In the genomic region with DNA sequence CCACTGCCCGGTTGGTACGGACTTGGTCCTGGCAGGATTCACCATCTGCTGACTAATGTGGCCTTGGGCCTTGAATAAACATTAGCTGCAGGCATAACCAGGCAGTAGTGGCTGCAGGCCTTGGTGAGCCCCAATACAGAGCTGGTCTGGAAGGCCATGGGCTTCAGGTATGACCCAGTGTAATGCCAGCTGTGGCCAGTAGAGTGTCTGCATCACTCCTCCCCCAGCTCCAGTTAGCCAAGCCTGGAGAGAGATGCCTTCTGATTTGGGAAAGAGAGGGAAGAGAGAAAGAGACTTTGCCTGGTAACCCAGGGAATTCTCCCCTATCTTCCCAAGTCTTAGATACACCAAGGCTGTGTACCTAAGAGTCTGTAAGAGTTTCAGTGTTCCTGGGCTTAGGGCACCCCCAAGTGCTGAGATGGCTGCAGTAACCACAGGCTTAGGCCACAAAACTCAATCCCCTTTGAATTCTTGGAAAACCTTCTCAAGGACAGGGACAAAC, we compare ENCODE assay signal across 1 cellular context.
TF ChIP-seq lines count a peak whose summit lies in the region.

No MANE protein-coding gene starts in this region.

TF ChIP-seq in HepG2, 621 proteins besides CTCF, POLR2A, EP300 and RAD21 (continued from another document and continues in another):
- TF ChIP-seq, protein P1, sequence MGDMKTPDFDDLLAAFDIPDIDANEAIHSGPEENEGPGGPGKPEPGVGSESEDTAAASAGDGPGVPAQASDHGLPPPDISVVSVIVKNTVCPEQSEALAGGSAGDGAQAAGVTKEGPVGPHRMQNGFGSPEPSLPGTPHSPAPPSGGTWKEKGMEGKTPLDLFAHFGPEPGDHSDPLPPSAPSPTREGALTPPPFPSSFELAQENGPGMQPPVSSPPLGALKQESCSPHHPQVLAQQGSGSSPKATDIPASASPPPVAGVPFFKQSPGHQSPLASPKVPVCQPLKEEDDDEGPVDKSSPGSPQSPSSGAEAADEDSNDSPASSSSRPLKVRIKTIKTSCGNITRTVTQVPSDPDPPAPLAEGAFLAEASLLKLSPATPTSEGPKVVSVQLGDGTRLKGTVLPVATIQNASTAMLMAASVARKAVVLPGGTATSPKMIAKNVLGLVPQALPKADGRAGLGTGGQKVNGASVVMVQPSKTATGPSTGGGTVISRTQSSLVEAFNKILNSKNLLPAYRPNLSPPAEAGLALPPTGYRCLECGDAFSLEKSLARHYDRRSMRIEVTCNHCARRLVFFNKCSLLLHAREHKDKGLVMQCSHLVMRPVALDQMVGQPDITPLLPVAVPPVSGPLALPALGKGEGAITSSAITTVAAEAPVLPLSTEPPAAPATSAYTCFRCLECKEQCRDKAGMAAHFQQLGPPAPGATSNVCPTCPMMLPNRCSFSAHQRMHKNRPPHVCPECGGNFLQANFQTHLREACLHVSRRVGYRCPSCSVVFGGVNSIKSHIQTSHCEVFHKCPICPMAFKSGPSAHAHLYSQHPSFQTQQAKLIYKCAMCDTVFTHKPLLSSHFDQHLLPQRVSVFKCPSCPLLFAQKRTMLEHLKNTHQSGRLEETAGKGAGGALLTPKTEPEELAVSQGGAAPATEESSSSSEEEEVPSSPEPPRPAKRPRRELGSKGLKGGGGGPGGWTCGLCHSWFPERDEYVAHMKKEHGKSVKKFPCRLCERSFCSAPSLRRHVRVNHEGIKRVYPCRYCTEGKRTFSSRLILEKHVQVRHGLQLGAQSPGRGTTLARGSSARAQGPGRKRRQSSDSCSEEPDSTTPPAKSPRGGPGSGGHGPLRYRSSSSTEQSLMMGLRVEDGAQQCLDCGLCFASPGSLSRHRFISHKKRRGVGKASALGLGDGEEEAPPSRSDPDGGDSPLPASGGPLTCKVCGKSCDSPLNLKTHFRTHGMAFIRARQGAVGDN (CRISPR knock-in tag; IDR thresholded peaks at IDR 0.05) = peak; percentile 53
- peak; percentile 15 for TF ChIP-seq ASH2L (IDR thresholded peaks at IDR 0.05; ENCODE audit: insufficient read length, low read depth, low read length)
- TF ChIP-seq, protein P2, sequence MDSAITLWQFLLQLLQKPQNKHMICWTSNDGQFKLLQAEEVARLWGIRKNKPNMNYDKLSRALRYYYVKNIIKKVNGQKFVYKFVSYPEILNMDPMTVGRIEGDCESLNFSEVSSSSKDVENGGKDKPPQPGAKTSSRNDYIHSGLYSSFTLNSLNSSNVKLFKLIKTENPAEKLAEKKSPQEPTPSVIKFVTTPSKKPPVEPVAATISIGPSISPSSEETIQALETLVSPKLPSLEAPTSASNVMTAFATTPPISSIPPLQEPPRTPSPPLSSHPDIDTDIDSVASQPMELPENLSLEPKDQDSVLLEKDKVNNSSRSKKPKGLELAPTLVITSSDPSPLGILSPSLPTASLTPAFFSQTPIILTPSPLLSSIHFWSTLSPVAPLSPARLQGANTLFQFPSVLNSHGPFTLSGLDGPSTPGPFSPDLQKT (CRISPR knock-in tag; IDR thresholded peaks at IDR 0.05; ENCODE audit: borderline replicate concordance) = no peak
- TF ChIP-seq ZNF432 (CRISPR knock-in tag; IDR thresholded peaks at IDR 0.05; ENCODE audit: borderline replicate concordance) = no peak
- TF ChIP-seq ZNF644 (CRISPR knock-in tag; IDR thresholded peaks at IDR 0.05; ENCODE audit: low read depth) = peak; percentile 87
- TF ChIP-seq ZNF501 (CRISPR knock-in tag; IDR thresholded peaks at IDR 0.05) = 0 out of 2 replicates have a peak, but pooled peaks have one; percentile 29
- peak; percentile 38 for TF ChIP-seq SKI (IDR thresholded peaks at IDR 0.05; ENCODE audit: partially characterized antibody)
- peak; percentile 33; the same call in 1 of the 2 replicates for TF ChIP-seq HDAC1 (CRISPR knock-in tag; IDR thresholded peaks at IDR 0.05)
- no peak for TF ChIP-seq ZFP36L2 (CRISPR knock-in tag; IDR thresholded peaks at IDR 0.05)
- TF ChIP-seq MIER3 (CRISPR knock-in tag; IDR thresholded peaks at IDR 0.05; ENCODE audit: borderline replicate concordance) = 0 out of 2 replicates have a peak, but pooled peaks have one; percentile 23
- TF ChIP-seq TARDBP (CRISPR knock-in tag; IDR thresholded peaks at IDR 0.05) = no peak
- no peak for TF ChIP-seq ZNF841 (CRISPR knock-in tag; IDR thresholded peaks at IDR 0.05; ENCODE audit: borderline replicate concordance)
- TF ChIP-seq, protein P3, sequence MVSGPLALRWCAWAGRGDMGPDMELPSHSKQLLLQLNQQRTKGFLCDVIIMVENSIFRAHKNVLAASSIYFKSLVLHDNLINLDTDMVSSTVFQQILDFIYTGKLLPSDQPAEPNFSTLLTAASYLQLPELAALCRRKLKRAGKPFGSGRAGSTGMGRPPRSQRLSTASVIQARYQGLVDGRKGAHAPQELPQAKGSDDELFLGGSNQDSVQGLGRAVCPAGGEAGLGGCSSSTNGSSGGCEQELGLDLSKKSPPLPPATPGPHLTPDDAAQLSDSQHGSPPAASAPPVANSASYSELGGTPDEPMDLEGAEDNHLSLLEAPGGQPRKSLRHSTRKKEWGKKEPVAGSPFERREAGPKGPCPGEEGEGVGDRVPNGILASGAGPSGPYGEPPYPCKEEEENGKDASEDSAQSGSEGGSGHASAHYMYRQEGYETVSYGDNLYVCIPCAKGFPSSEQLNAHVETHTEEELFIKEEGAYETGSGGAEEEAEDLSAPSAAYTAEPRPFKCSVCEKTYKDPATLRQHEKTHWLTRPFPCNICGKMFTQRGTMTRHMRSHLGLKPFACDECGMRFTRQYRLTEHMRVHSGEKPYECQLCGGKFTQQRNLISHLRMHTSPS (CRISPR knock-in tag; IDR thresholded peaks at IDR 0.05; ENCODE audit: low read depth) = peak; percentile 93
- 0 out of 2 replicates have a peak, but pooled peaks have one; percentile 10 for TF ChIP-seq JUND (CRISPR knock-in tag; IDR thresholded peaks at IDR 0.05)
- TF ChIP-seq, protein P4, sequence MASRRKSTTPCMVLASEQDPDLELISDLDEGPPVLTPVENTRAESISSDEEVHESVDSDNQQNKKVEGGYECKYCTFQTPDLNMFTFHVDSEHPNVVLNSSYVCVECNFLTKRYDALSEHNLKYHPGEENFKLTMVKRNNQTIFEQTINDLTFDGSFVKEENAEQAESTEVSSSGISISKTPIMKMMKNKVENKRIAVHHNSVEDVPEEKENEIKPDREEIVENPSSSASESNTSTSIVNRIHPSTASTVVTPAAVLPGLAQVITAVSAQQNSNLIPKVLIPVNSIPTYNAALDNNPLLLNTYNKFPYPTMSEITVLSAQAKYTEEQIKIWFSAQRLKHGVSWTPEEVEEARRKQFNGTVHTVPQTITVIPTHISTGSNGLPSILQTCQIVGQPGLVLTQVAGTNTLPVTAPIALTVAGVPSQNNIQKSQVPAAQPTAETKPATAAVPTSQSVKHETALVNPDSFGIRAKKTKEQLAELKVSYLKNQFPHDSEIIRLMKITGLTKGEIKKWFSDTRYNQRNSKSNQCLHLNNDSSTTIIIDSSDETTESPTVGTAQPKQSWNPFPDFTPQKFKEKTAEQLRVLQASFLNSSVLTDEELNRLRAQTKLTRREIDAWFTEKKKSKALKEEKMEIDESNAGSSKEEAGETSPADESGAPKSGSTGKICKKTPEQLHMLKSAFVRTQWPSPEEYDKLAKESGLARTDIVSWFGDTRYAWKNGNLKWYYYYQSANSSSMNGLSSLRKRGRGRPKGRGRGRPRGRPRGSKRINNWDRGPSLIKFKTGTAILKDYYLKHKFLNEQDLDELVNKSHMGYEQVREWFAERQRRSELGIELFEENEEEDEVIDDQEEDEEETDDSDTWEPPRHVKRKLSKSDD (CRISPR knock-in tag; IDR thresholded peaks at IDR 0.05; ENCODE audit: low read depth) = no peak
- TF ChIP-seq, protein P5, sequence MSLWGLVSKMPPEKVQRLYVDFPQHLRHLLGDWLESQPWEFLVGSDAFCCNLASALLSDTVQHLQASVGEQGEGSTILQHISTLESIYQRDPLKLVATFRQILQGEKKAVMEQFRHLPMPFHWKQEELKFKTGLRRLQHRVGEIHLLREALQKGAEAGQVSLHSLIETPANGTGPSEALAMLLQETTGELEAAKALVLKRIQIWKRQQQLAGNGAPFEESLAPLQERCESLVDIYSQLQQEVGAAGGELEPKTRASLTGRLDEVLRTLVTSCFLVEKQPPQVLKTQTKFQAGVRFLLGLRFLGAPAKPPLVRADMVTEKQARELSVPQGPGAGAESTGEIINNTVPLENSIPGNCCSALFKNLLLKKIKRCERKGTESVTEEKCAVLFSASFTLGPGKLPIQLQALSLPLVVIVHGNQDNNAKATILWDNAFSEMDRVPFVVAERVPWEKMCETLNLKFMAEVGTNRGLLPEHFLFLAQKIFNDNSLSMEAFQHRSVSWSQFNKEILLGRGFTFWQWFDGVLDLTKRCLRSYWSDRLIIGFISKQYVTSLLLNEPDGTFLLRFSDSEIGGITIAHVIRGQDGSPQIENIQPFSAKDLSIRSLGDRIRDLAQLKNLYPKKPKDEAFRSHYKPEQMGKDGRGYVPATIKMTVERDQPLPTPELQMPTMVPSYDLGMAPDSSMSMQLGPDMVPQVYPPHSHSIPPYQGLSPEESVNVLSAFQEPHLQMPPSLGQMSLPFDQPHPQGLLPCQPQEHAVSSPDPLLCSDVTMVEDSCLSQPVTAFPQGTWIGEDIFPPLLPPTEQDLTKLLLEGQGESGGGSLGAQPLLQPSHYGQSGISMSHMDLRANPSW (CRISPR knock-in tag; IDR thresholded peaks at IDR 0.05; ENCODE audit: borderline replicate concordance) = no peak
- no peak for TF ChIP-seq AKAP8 (CRISPR knock-in tag; IDR thresholded peaks at IDR 0.05)
- TF ChIP-seq SAP130 (CRISPR knock-in tag; IDR thresholded peaks at IDR 0.05; ENCODE audit: low read depth) = peak; percentile 33; the same call in 1 of the 2 replicates
- no peak for TF ChIP-seq XBP1 (CRISPR knock-in tag; IDR thresholded peaks at IDR 0.05)
- TF ChIP-seq XRCC5 (optimal IDR thresholded peaks at IDR 0.05; ENCODE audit: low read length) = peak; percentile 74
- no peak for TF ChIP-seq SETDB1 (CRISPR knock-in tag; IDR thresholded peaks at IDR 0.05; ENCODE audit: borderline replicate concordance)
- TF ChIP-seq CREBL2 (CRISPR knock-in tag; IDR thresholded peaks at IDR 0.05; ENCODE audit: borderline replicate concordance) = no peak
- 0 out of 2 replicates have a peak, but pooled peaks have one; percentile 21 for TF ChIP-seq MED1 (CRISPR knock-in tag; IDR thresholded peaks at IDR 0.05)
- TF ChIP-seq ZNF121 (CRISPR knock-in tag; IDR thresholded peaks at IDR 0.05) = no peak
- no peak for TF ChIP-seq NFE2L2 (IDR thresholded peaks at IDR 0.05; ENCODE audit: low read length)
- TF ChIP-seq, protein P6, sequence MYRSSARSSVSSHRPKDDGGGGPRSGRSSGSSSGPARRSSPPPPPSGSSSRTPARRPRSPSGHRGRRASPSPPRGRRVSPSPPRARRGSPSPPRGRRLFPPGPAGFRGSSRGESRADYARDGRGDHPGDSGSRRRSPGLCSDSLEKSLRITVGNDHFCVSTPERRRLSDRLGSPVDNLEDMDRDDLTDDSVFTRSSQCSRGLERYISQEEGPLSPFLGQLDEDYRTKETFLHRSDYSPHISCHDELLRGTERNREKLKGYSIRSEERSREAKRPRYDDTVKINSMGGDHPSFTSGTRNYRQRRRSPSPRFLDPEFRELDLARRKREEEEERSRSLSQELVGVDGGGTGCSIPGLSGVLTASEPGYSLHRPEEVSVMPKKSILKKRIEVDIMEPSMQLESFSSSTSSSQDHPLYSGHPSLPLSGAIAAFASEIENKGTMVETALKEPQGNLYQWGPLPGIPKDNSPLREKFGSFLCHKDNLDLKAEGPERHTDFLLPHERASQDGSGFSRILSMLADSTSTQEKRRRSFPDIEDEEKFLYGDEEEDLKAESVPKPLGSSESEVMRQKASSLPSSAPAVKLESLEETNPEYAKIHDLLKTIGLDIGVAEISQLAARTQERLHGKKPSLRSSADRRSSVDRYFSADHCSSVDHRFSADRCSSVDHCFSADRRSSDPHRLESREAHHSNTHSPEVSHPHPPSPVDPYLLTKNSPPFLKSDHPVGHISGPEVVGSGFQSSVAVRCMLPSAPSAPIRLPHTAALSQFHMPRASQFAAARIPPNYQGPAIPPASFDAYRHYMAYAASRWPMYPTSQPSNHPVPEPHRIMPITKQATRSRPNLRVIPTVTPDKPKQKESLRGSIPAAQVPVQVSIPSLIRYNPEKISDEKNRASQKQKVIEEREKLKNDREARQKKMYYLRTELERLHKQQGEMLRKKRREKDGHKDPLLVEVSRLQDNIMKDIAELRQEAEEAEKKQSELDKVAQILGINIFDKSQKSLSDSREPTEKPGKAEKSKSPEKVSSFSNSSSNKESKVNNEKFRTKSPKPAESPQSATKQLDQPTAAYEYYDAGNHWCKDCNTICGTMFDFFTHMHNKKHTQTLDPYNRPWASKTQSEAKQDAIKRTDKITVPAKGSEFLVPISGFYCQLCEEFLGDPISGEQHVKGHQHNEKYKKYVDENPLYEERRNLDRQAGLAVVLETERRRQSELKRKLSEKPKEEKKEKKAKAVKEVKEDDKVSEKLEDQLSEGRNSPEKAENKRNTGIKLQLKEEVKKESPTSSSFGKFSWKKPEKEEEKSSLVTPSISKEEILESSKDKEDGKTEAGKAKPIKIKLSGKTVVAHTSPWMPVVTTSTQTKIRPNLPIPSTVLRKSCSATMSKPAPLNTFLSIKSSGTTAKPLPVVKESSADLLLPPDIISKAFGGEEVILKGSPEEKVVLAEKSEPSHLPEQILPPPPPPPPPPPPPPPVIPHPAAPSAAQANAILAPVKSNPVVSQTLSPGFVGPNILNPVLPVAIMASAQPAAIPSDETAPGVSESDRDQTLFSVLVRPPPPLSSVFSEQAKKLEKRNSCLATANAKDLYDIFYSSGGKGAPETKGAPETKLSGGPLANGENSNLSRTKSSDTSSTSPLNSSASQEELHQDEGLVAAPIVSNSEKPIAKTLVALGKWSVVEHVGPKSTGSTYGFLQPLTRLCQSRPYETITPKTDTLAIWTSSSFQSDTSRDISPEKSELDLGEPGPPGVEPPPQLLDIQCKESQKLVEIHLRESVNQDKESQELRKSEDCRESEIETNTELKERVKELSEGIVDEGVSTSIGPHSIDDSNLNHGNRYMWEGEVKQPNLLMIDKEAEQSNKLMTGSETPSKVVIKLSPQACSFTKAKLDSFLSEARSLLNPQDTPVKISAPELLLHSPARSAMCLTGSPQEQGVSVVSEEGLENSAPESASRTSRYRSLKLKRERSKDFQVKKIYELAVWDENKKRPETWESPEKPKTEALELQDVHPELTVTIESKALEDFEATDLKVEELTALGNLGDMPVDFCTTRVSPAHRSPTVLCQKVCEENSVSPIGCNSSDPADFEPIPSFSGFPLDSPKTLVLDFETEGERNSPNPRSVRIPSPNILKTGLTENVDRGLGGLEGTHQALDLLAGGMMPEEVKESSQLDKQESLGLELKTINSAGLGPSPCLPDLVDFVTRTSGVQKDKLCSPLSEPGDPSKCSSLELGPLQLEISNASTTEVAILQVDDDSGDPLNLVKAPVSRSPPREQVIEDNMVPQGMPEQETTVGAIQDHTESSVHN (CRISPR knock-in tag; IDR thresholded peaks at IDR 0.05) = 0 out of 2 replicates have a peak, but pooled peaks have one; percentile 46
- TF ChIP-seq HMG20A (CRISPR knock-in tag; IDR thresholded peaks at IDR 0.05; ENCODE audit: borderline replicate concordance) = peak; percentile 33; the same call in 1 of the 2 replicates
- TF ChIP-seq GATAD2A (CRISPR knock-in tag; IDR thresholded peaks at IDR 0.05) = peak; percentile 48; the same call in 1 of the 2 replicates
- TF ChIP-seq, protein P7, sequence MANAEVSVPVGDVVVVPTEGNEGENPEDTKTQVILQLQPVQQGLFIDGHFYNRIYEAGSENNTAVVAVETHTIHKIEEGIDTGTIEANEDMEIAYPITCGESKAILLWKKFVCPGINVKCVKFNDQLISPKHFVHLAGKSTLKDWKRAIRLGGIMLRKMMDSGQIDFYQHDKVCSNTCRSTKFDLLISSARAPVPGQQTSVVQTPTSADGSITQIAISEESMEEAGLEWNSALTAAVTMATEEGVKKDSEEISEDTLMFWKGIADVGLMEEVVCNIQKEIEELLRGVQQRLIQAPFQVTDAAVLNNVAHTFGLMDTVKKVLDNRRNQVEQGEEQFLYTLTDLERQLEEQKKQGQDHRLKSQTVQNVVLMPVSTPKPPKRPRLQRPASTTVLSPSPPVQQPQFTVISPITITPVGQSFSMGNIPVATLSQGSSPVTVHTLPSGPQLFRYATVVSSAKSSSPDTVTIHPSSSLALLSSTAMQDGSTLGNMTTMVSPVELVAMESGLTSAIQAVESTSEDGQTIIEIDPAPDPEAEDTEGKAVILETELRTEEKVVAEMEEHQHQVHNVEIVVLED (CRISPR knock-in tag; IDR thresholded peaks at IDR 0.05; ENCODE audit: borderline replicate concordance) = peak; percentile 29; the same call in 1 of the 2 replicates
